Comparison of ENCODE assay signal across 26 cellular contexts in the genomic region with DNA sequence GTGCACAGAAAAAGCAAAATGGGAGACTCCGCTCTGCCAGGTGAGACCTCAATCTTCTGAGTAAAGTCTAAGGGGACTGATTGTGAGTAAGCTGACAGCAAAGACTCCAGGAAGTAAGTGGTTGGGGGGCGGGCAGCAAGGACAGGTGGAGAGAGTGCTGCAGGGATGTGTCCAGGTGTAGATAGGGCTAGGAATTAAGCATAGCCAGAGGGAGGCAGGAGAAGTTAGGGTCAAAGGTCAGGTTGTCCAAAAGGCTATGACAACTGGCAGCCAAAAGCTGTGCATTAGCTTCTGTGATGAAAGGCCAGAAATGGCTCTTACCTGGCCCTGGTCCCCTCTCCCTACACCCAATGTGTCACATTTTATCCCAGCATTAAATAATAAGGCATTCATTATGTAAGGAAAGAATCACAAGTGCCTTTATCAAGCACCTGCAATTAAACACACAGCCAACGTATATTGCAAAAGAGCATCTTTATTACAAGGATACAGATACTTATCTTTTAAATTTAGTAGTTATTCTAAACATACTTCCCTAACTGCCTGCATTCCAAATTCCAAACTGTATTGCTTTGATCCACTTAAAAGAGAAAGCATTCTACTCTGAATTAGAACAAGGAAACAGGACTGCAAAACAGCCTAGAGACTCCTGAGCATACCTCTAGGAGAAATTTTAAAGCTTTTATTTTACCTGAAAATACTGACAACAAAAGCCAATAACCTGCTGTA.
"Had no signal": no experiment of that assay in that cellular context is flagged by ENCODE, and none has a peak within 500 bp of the region (broad histone marks: within the 10 kb centered on the region; RNA-seq: fewer than 3 reads in every experiment).

No MANE protein-coding gene starts in this region.

- H3K36me3 ChIP-seq: adrenal gland, MG63 had no signal

- H3K27ac ChIP-seq: adrenal gland, KMS-11 had no signal

- H3K4me3 ChIP-seq: adrenal gland, MG63 had no signal

- DNase-seq: activated CD4-positive, alpha-beta T cell treated with anti-CD3 and anti-CD28 coated beads, Interleukin-2, amount 50 U/mL, for 1 hour; activated CD4-positive, CD25-positive, alpha-beta regulatory T cell; activated CD8-positive, alpha-beta memory T cell treated with anti-CD3 and anti-CD28 coated beads, Interleukin-2, amount 50 U/mL, for 4 hours; activated CD8-positive, alpha-beta T cell treated with anti-CD3 and anti-CD28 coated beads for 36 hours; activated gamma-delta T cell treated with Interleukin-2 at 50 U/mL for 16 hours; activated naive CD4-positive, alpha-beta T cell treated with anti-CD3 and anti-CD28 coated beads, Interleukin-2, amount 10 ng/mL, durations not matched to agents 7 days and 5 days; activated naive CD8-positive, alpha-beta T cell treated with anti-CD3 and anti-CD28 coated beads for 36 hours; activated T-cell treated with anti-CD3 and anti-CD28 coated beads, Interleukin-2, amount 50 U/mL, for 72 hours; anterior cingulate cortex; cerebellar nuclear complex; MG63; MV-4-11; NCI-H1092 treated with DMSO at 0.1 percent for 48 hours; NCI-H1417 treated with DMSO at 0.1 percent for 48 hours; NCI-H1694; NCI-H2029; NCI-H2107; NCI-H345; NCI-H510A; NCI-H526 treated with DMSO at 0.1 percent for 48 hours; SHP77 treated with DMSO at 0.1 percent for 48 hours; T-helper 17 cell; T-helper 9 cell had no signal

- H3K4me2 ChIP-seq: KMS-11 had no signal

- H3K4me1 ChIP-seq: adrenal gland had no signal

- H3K9me3 ChIP-seq: adrenal gland, MG63 had no signal

- FAIRE-seq: RCC 7860 had no signal

- H3K27me3 ChIP-seq: adrenal gland, MG63 had no signal

- ATAC-seq: activated CD8-positive, alpha-beta T cell treated with anti-CD3 and anti-CD28 coated beads for 36 hours; activated T-cell treated with anti-CD3 and anti-CD28 coated beads, Interleukin-2, amount 50 U/mL, for 72 hours; T-helper 17 cell had no signal

- H3K9ac ChIP-seq: KMS-11 had no signal
